In the genomic region with DNA sequence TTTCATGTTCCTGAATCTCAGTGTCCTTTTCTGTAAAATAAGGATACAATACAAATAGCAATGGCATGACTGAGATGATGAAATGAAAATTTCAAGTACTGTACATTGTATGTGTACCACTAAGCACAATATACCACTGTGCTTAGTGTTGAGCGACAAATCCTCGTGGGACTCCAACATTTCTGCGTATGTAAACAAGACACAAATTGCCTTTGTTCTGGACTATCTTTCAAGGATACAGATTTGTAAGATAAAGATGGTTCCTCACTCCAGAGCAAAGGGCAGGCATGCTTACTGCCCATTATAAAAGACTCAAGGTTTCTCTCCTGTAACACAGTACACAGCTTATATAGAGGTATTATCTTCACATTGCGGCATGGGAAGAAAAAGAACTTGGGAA, we compare ENCODE assay signal across 14 cellular contexts. TPM values are rescaled to one million over a fixed set of nuclear protein-coding genes. Genes with fewer than 3 reads are reported as not detected.
A peak's percentile ranks its signal among the peaks of the same experiment; 100 is the strongest.
DNase-seq lines count a peak whose midpoint lies in the region; ATAC-seq and TF ChIP-seq lines count a peak whose summit lies in the region.
"Had no signal": no experiment of that assay in that cellular context is flagged by ENCODE, and none has a peak within 500 bp of the region (broad histone marks: within the 10 kb centered on the region; RNA-seq: fewer than 3 reads in every experiment).

No MANE protein-coding gene starts in this region.

- no peaks in the 10 kb centered on the region for H3K27me3 Mint-ChIP-seq in activated naive CD4-positive, alpha-beta T cell treated with anti-CD3 and anti-CD28 coated beads, Interleukin-2, amount 10 ng/mL, durations not matched to agents 7 days and 5 days

- peaks cover 30% of the 10 kb centered on the region for H4K20me1 ChIP-seq in hepatocyte (ENCODE audit: insufficient read depth, poor library complexity, severe bottlenecking)

- H3K4me3 ChIP-seq in hepatocyte (no peak overlapping the region), right cardiac atrium (ENCODE audit: low read length) (no peak overlapping the region)
- H3K4me3 ChIP-seq: BLaER1, GM23248 had no signal

- H3K9me2 ChIP-seq in hepatocyte (replicated peaks; ENCODE audit: insufficient read depth): no peaks in the 10 kb centered on the region

- in situ Hi-C loops in SK-MEL-5 (cut with HindIII; ENCODE audit: low pct_unique_long_range_greater_than_20kb, low sequenced_read_pairs): no loop called here

- peaks cover 43% of the 10 kb centered on the region for H3K36me3 Mint-ChIP-seq in activated naive CD4-positive, alpha-beta T cell treated with anti-CD3 and anti-CD28 coated beads, Interleukin-2, amount 10 ng/mL, durations not matched to agents 7 days and 5 days

- TF ChIP-seq CTCF in hepatocyte (IDR thresholded peaks at IDR 0.05; ENCODE audit: poor library complexity): no peak

- peaks cover 98% of the 10 kb centered on the region for H3K79me2 ChIP-seq in hepatocyte

- intact Hi-C loops in right cardiac atrium (cut with DNase I): no loop called here

- H3K4me3 Mint-ChIP-seq in activated naive CD4-positive, alpha-beta T cell treated with anti-CD3 and anti-CD28 coated beads, Interleukin-2, amount 10 ng/mL, durations not matched to agents 7 days and 5 days: no peak overlapping the region

- H3K9me3 Mint-ChIP-seq in activated naive CD4-positive, alpha-beta T cell treated with anti-CD3 and anti-CD28 coated beads, Interleukin-2, amount 10 ng/mL, durations not matched to agents 7 days and 5 days: peaks cover 3% of the 10 kb centered on the region

- H3K4me1 ChIP-seq in hepatocyte (ENCODE audit: insufficient read depth) (peaks cover 27% of the 10 kb centered on the region), right cardiac atrium (ENCODE audit: control insufficient read depth, insufficient read depth, low read length) (no peaks in the 10 kb centered on the region)

- no peak for DNase-seq in activated naive CD4-positive, alpha-beta T cell treated with anti-CD3 and anti-CD28 coated beads, Interleukin-2, amount 10 ng/mL, durations not matched to agents 7 days and 5 days
- DNase-seq in activated naive CD4-positive, alpha-beta T cell treated with anti-CD3 and anti-CD28 coated beads, Interleukin-2, amount 50 U/mL, for 16 hours: no peak
- DNase-seq in SK-MEL-5 (ENCODE audit: low read depth, low spot score) (peak; percentile 85), hepatocyte (ENCODE audit: low spot score) (no peak), NCI-H146 treated with DMSO at 0.1 percent for 48 hours (lab: John Stamatoyannopoulos, UW; ENCODE audit: unreplicated experiment) (no peak), right cardiac atrium (no peak)
- DNase-seq: 8988T, AML-193, Calu3, DMS 273 treated with DMSO at 0.1 percent for 48 hours, GM23248, H7 had no signal

- H3K9me3 ChIP-seq in hepatocyte (ENCODE audit: low read depth) (no peaks in the 10 kb centered on the region), right cardiac atrium (ENCODE audit: control insufficient read depth, low read length) (no peaks in the 10 kb centered on the region)
- H3K9me3 ChIP-seq: BLaER1 had no signal

- WGBS in hepatocyte (ENCODE audit: low lambda C conversion rate, missing lambda C conversion rate): 63% methylated on average over 4 of the region's 4 CpGs
- WGBS in right cardiac atrium: 85% methylated on average over 4 of the region's 4 CpGs

- H3K4me1 Mint-ChIP-seq in activated naive CD4-positive, alpha-beta T cell treated with anti-CD3 and anti-CD28 coated beads, Interleukin-2, amount 10 ng/mL, durations not matched to agents 7 days and 5 days: peaks cover 30% of the 10 kb centered on the region

- CTCF ChIA-PET in activated naive CD4-positive, alpha-beta T cell treated with anti-CD3 and anti-CD28 coated beads, Interleukin-2, amount 10 ng/mL, durations not matched to agents 7 days and 5 days (lab: Charles Lee): interaction anchor here (0.6 kb wide), 1 partner anchor 795 kb away, joined by 4 read pairs; no protein-coding TSS in a partner anchor

- no peak for ATAC-seq in GM18873 (IDR thresholded peaks at IDR 0.05; ENCODE audit: low FRiP score, unreplicated experiment)
- ATAC-seq in right cardiac atrium: no peak

- H3K27me3 ChIP-seq in hepatocyte: no peaks in the 10 kb centered on the region
- H3K27me3 ChIP-seq in right cardiac atrium (ENCODE audit: control insufficient read depth, insufficient read depth): no peaks in the 10 kb centered on the region
- H3K27me3 ChIP-seq: BLaER1 had no signal

- H3K27ac Mint-ChIP-seq in activated naive CD4-positive, alpha-beta T cell treated with anti-CD3 and anti-CD28 coated beads, Interleukin-2, amount 10 ng/mL, durations not matched to agents 7 days and 5 days: peak overlapping the region; percentile 19

- H3K36me3 ChIP-seq in hepatocyte (replicated peaks; ENCODE audit: insufficient read depth, low read depth): no peaks in the 10 kb centered on the region

- H3K27ac ChIP-seq in hepatocyte (peak overlapping the region; percentile 12), right cardiac atrium (ENCODE audit: low read length) (no peak overlapping the region)
- H3K27ac ChIP-seq: BLaER1, GM23248 had no signal

- H2AFZ ChIP-seq in hepatocyte: no peak overlapping the region
- H2AFZ ChIP-seq: GM23248 had no signal

- peak overlapping the region; percentile 50 for H3K4me2 ChIP-seq in hepatocyte
- H3K4me2 ChIP-seq: BLaER1 had no signal

RNA-seq across cellular contexts. Expression of a gene that starts 6.0 kb away (rescaled TPM):
- 32.5 and 36.5 TPM in 2 replicates for total RNA-seq in SK-MEL-5 (2014; rRNA removed; shearing (Covaris generic))
- polyA plus RNA-seq in SK-MEL-5 (2015; cell fraction: cytosol; rRNA removed): 22.6 and 27.9 TPM in 2 replicates
- 42.9 and 56.9 TPM in 2 replicates for polyA plus RNA-seq in SK-MEL-5 (2015; cell fraction: nucleus; rRNA removed)
- total RNA-seq in hepatocyte (53.2 and 55.7 TPM in 2 replicates), right cardiac atrium (10 to 100 TPM; 18.0 to 26.0 (median 21.0) TPM)
- polyA plus RNA-seq in hepatocyte (64.2 and 75.0 TPM in 2 replicates), right cardiac atrium (14.5 TPM)

RNA-seq across cellular contexts. Expression of a gene that starts 6.1 kb away (rescaled TPM):
- 24.3 and 28.5 TPM in 2 replicates for total RNA-seq in SK-MEL-5 (2014; rRNA removed; shearing (Covaris generic))
- polyA plus RNA-seq in SK-MEL-5 (2015; cell fraction: cytosol; rRNA removed): 16.4 and 17.5 TPM in 2 replicates
- polyA plus RNA-seq in SK-MEL-5 (2015; cell fraction: nucleus; rRNA removed): 31.0 and 35.2 TPM in 2 replicates
- total RNA-seq in hepatocyte (24.2 and 27.5 TPM in 2 replicates), right cardiac atrium (10 to 100 TPM; 18.4 to 23.2 (median 20.4) TPM)
- polyA plus RNA-seq in hepatocyte (19.6 and 20.9 TPM in 2 replicates), right cardiac atrium (20.9 TPM)
